ENCODE assay signal across 24 cellular contexts in the genomic region with DNA sequence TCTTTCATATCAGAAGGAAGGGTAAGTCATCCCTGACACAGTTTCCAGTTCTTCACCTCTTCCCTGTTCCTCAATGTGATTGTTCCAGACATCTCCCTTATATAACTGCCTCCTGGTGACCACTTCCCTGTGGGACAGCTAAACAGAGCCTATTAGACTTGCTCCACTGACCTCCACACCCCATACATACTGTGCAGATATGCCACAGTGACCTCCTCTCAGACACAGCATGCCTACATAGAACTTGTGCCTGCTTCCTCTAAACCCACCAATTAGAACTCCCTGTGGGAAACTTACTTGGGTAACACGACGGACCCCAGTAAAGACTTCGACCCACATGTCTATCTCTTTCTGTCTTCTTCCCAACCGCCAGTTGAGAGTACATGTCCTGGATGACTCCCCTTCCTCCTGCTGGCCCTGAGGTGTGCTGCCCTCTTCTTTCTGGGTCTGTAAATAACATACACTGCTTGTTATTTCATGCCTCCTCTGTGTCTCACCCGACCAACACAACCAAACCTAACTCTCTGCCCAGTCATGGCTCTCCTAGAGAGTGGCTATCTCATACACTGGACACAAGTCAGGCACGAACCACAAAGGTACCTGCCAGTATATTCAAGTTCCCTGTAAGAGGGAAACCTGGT. TPM values are rescaled to one million over a fixed set of nuclear protein-coding genes. Genes with fewer than 3 reads are reported as not detected.
DNase-seq lines count a peak whose midpoint lies in the region; ATAC-seq, FAIRE-seq and TF ChIP-seq lines count a peak whose summit lies in the region.
"Had no signal": no experiment of that assay in that cellular context is flagged by ENCODE, and none has a peak within 500 bp of the region (broad histone marks: within the 10 kb centered on the region; RNA-seq: fewer than 3 reads in every experiment).

No MANE protein-coding gene starts in this region.

- H3K18ac ChIP-seq in H1 (ENCODE audit: extremely low read depth, low read length) = no peak overlapping the region

- peaks cover 49% of the 10 kb centered on the region for H3K4me1 Mint-ChIP-seq in activated naive CD8-positive, alpha-beta T cell treated with anti-CD3 and anti-CD28 coated beads, Interleukin-2, amount 10 ng/mL, durations not matched to agents 7 days and 5 days
- peaks cover 8% of the 10 kb centered on the region for H3K4me1 Mint-ChIP-seq in activated naive CD8-positive, alpha-beta T cell treated with anti-CD3 and anti-CD28 coated beads, Interleukin-2, amount 50 U/mL, for 24 hours
- H3K4me1 Mint-ChIP-seq in activated CD8-positive, alpha-beta T cell treated with anti-CD3 and anti-CD28 coated beads, Interleukin-2, amount 10 ng/mL, durations not matched to agents 7 days and 5 days (ENCODE audit: low read depth) = peaks cover 56% of the 10 kb centered on the region
- H3K4me1 Mint-ChIP-seq in stimulated activated memory B cell treated with anti-CD40 and anti-IgM and Interleukin-4, amounts not matched to agents 10 μg/mL and 1 μg/mL and 100 μg/mL, for 72 hours = no peaks in the 10 kb centered on the region
- H3K4me1 Mint-ChIP-seq: CD14-positive monocyte had no signal

- DNase-seq in activated naive CD8-positive, alpha-beta T cell treated with anti-CD3 and anti-CD28 coated beads, Interleukin-2, amount 10 ng/mL, durations not matched to agents 7 days and 5 days = no peak
- DNase-seq in activated naive CD8-positive, alpha-beta T cell treated with anti-CD3 and anti-CD28 coated beads, Interleukin-2, amount 50 U/mL, for 24 hours = no peak
- no peak for DNase-seq in activated CD8-positive, alpha-beta T cell treated with anti-CD3 and anti-CD28 coated beads, Interleukin-2, amount 10 ng/mL, durations not matched to agents 7 days and 5 days
- no peak for DNase-seq in H1 (ENCODE audit: low read depth in 1 of 2, low spot score in 2 of 2)
- DNase-seq in upper lobe of right lung = no peak
- no peak for DNase-seq in ureter (ENCODE audit: low spot score)
- DNase-seq: 8988T; Calu3; CD4-positive, alpha-beta memory T cell; DMS 273 treated with DMSO at 0.1 percent for 48 hours; DMS53; DND-41; EL; GOT3; H9 had no signal

- no peaks in the 10 kb centered on the region for H4K20me1 ChIP-seq in H1 (replicated peaks in 1 of 2; ENCODE audit: control insufficient read depth in 1 of 2, insufficient read depth in 2 of 2, low read length in 2 of 2)
- H4K20me1 ChIP-seq: BLaER1 had no signal

- H4K91ac ChIP-seq in H1 (replicated peaks; ENCODE audit: insufficient read length, low read length) = no peak overlapping the region

- CTCF ChIA-PET in activated CD8-positive, alpha-beta T cell treated with anti-CD3 and anti-CD28 coated beads, Interleukin-2, amount 10 ng/mL, durations not matched to agents 7 days and 5 days (lab: Charles Lee) = no interaction called here
- CTCF ChIA-PET in H1 (lab: Charles Lee; ENCODE audit: partially characterized antibody) = interaction anchor here (0.6 kb wide), 1 partner anchor 92 kb away, joined by 3 read pairs; no protein-coding TSS in a partner anchor

- H2BK12ac ChIP-seq in H1 (ENCODE audit: low read depth, low read length) = no peak overlapping the region

- no peak overlapping the region for H2AK5ac ChIP-seq in H1 (ENCODE audit: low read depth, low read length)

- H2BK15ac ChIP-seq in H1 (ENCODE audit: low read length) = peak overlapping the region; percentile 19; the same call in 1 of the 2 replicates

- peaks cover 5% of the 10 kb centered on the region for H3K27me3 Mint-ChIP-seq in activated naive CD8-positive, alpha-beta T cell treated with anti-CD3 and anti-CD28 coated beads, Interleukin-2, amount 10 ng/mL, durations not matched to agents 7 days and 5 days
- peaks cover 2% of the 10 kb centered on the region for H3K27me3 Mint-ChIP-seq in activated naive CD8-positive, alpha-beta T cell treated with anti-CD3 and anti-CD28 coated beads, Interleukin-2, amount 50 U/mL, for 24 hours
- H3K27me3 Mint-ChIP-seq in activated CD8-positive, alpha-beta T cell treated with anti-CD3 and anti-CD28 coated beads, Interleukin-2, amount 10 ng/mL, durations not matched to agents 7 days and 5 days (ENCODE audit: low read depth) = peaks cover 2% of the 10 kb centered on the region
- H3K27me3 Mint-ChIP-seq in stimulated activated memory B cell treated with anti-CD40 and anti-IgM and Interleukin-4, amounts not matched to agents 10 μg/mL and 1 μg/mL and 100 μg/mL, for 72 hours = peaks cover 37% of the 10 kb centered on the region

- H3K4me3 ChIP-seq in H1 (ENCODE audit: extremely low read depth in 1 of 4, insufficient read depth in 2 of 4, low read depth in 3 of 4, low read length in 4 of 4) (no peak overlapping the region), upper lobe of right lung (no peak overlapping the region)
- H3K4me3 ChIP-seq: BLaER1, GM12878 had no signal

- H3K4me1 ChIP-seq in H1 (replicated peaks in 1 of 4; ENCODE audit: control insufficient read depth in 3 of 4, insufficient read depth in 4 of 4, low read length in 3 of 4) = peaks cover 0 to 5% (median 1%) of the 10 kb centered on the region in 4 experiments; a peak in 2 of 7 replicates
- no peaks in the 10 kb centered on the region for H3K4me1 ChIP-seq in upper lobe of right lung
- H3K4me1 ChIP-seq: BLaER1 had no signal

- H3K79me1 ChIP-seq in H1 (ENCODE audit: low read depth, low read length) = no peaks in the 10 kb centered on the region

- TF ChIP-seq POLR2A in H1 (IDR thresholded peaks at IDR 0.05; ENCODE audit: control extremely low read depth in 1 of 2, low read depth in 2 of 2, low read length in 2 of 2) = no peak

- H3K27ac Mint-ChIP-seq in activated naive CD8-positive, alpha-beta T cell treated with anti-CD3 and anti-CD28 coated beads, Interleukin-2, amount 10 ng/mL, durations not matched to agents 7 days and 5 days = peak overlapping the region; percentile 71
- no peak overlapping the region for H3K27ac Mint-ChIP-seq in activated naive CD8-positive, alpha-beta T cell treated with anti-CD3 and anti-CD28 coated beads, Interleukin-2, amount 50 U/mL, for 24 hours
- peak overlapping the region; percentile 41 for H3K27ac Mint-ChIP-seq in activated CD8-positive, alpha-beta T cell treated with anti-CD3 and anti-CD28 coated beads, Interleukin-2, amount 10 ng/mL, durations not matched to agents 7 days and 5 days
- H3K27ac Mint-ChIP-seq in stimulated activated memory B cell treated with anti-CD40 and anti-IgM and Interleukin-4, amounts not matched to agents 10 μg/mL and 1 μg/mL and 100 μg/mL, for 72 hours = no peak overlapping the region
- H3K27ac Mint-ChIP-seq: CD4-positive, alpha-beta memory T cell had no signal

- no peak for FAIRE-seq in H1 (lab: Jason Lieb, UNC)
- FAIRE-seq: GM12878 had no signal

- H3K79me2 ChIP-seq in H1 (ENCODE audit: control insufficient read depth in 1 of 2, insufficient read depth in 2 of 2, low read length in 2 of 2) = no peaks in the 10 kb centered on the region

- H3K36me3 ChIP-seq in H1 (ENCODE audit: control insufficient read depth in 2 of 4, insufficient read depth in 4 of 4, low read length in 3 of 4) (no peaks in the 10 kb centered on the region), upper lobe of right lung (no peaks in the 10 kb centered on the region)
- H3K36me3 ChIP-seq: BLaER1 had no signal

- H3K36me3 Mint-ChIP-seq in activated naive CD8-positive, alpha-beta T cell treated with anti-CD3 and anti-CD28 coated beads, Interleukin-2, amount 10 ng/mL, durations not matched to agents 7 days and 5 days = peaks cover 4% of the 10 kb centered on the region
- no peaks in the 10 kb centered on the region for H3K36me3 Mint-ChIP-seq in activated naive CD8-positive, alpha-beta T cell treated with anti-CD3 and anti-CD28 coated beads, Interleukin-2, amount 50 U/mL, for 24 hours (ENCODE audit: low read depth)
- H3K36me3 Mint-ChIP-seq in activated CD8-positive, alpha-beta T cell treated with anti-CD3 and anti-CD28 coated beads, Interleukin-2, amount 10 ng/mL, durations not matched to agents 7 days and 5 days (ENCODE audit: low read depth) = peaks cover 6% of the 10 kb centered on the region
- no peaks in the 10 kb centered on the region for H3K36me3 Mint-ChIP-seq in stimulated activated memory B cell treated with anti-CD40 and anti-IgM and Interleukin-4, amounts not matched to agents 10 μg/mL and 1 μg/mL and 100 μg/mL, for 72 hours
- H3K36me3 Mint-ChIP-seq: CD14-positive monocyte; CD4-positive, alpha-beta memory T cell had no signal

- ATAC-seq in activated naive CD8-positive, alpha-beta T cell treated with anti-CD3 and anti-CD28 coated beads, Interleukin-2, amount 10 ng/mL, durations not matched to agents 7 days and 5 days (ENCODE audit: low read depth) = peak; percentile 21
- ATAC-seq in activated naive CD8-positive, alpha-beta T cell treated with anti-CD3 and anti-CD28 coated beads, Interleukin-2, amount 50 U/mL, for 24 hours = no peak
- no peak for ATAC-seq in activated CD8-positive, alpha-beta T cell treated with anti-CD3 and anti-CD28 coated beads, Interleukin-2, amount 10 ng/mL, durations not matched to agents 7 days and 5 days
- peak; percentile 53 for ATAC-seq in stimulated activated memory B cell treated with anti-CD40 and anti-IgM and Interleukin-4, amounts not matched to agents 10 μg/mL and 1 μg/mL and 100 μg/mL, for 72 hours
- ATAC-seq in upper lobe of right lung = no peak
- ATAC-seq in HG03095 (IDR thresholded peaks at IDR 0.05; ENCODE audit: unreplicated experiment) = no peak
- ATAC-seq: GM12878 had no signal

- H3K27ac ChIP-seq in H1 (ENCODE audit: low read depth, low read length) (no peak overlapping the region), upper lobe of right lung (no peak overlapping the region)
- H3K27ac ChIP-seq: BLaER1, HL-60 had no signal

- H3K23ac ChIP-seq in H1 (ENCODE audit: insufficient read length) = no peak overlapping the region

- H3K4me3 Mint-ChIP-seq in activated naive CD8-positive, alpha-beta T cell treated with anti-CD3 and anti-CD28 coated beads, Interleukin-2, amount 10 ng/mL, durations not matched to agents 7 days and 5 days = peak overlapping the region; percentile 34
- no peak overlapping the region for H3K4me3 Mint-ChIP-seq in activated naive CD8-positive, alpha-beta T cell treated with anti-CD3 and anti-CD28 coated beads, Interleukin-2, amount 50 U/mL, for 24 hours
- no peak overlapping the region for H3K4me3 Mint-ChIP-seq in activated CD8-positive, alpha-beta T cell treated with anti-CD3 and anti-CD28 coated beads, Interleukin-2, amount 10 ng/mL, durations not matched to agents 7 days and 5 days
- no peak overlapping the region for H3K4me3 Mint-ChIP-seq in stimulated activated memory B cell treated with anti-CD40 and anti-IgM and Interleukin-4, amounts not matched to agents 10 μg/mL and 1 μg/mL and 100 μg/mL, for 72 hours
- H3K4me3 Mint-ChIP-seq: CD14-positive monocyte; CD4-positive, alpha-beta memory T cell; H9 had no signal

- no peak overlapping the region for H4K5ac ChIP-seq in H1 (ENCODE audit: insufficient read length, low read depth, low read length)

- H3K14ac ChIP-seq in H1 (ENCODE audit: insufficient read length) = no peak overlapping the region

- no peaks in the 10 kb centered on the region; the same call in 1 of the 2 replicates for H3K23me2 ChIP-seq in H1 (ENCODE audit: low read depth, low read length)

- H3K4ac ChIP-seq in H1 (replicated peaks; ENCODE audit: insufficient read length, low read depth, low read length) = no peak overlapping the region

- H3K9me3 ChIP-seq in H1 (ENCODE audit: insufficient read depth in 2 of 2, low read depth in 1 of 2, low read length in 1 of 2) (no peaks in the 10 kb centered on the region), upper lobe of right lung (no peaks in the 10 kb centered on the region)
- H3K9me3 ChIP-seq: BLaER1 had no signal

- H4K8ac ChIP-seq in H1 (ENCODE audit: extremely low read depth, insufficient read depth, low read length) = no peak overlapping the region

- no peak for TF ChIP-seq EP300 in H1 (IDR thresholded peaks at IDR 0.05; ENCODE audit: borderline replicate concordance in 1 of 2, low read depth in 2 of 2, low read length in 2 of 2)

- H2BK120ac ChIP-seq in H1 (replicated peaks; ENCODE audit: low read depth, low read length) = peak overlapping the region; percentile 84

- H2AFZ ChIP-seq in H1 (ENCODE audit: low read length) = no peak overlapping the region

- intact Hi-C loops in upper lobe of right lung (cut with DNase I) = no loop called here

- 87% methylated on average over 6 of the region's 6 CpGs; no CpG with 5 or more reads in 1 of the 2 experiments for WGBS in H1 (ENCODE audit: extremely low coverage in 1 of 2, insufficient coverage in 1 of 2, insufficient read length in 1 of 2, insufficient replicate concordance in 2 of 2, low coverage in 1 of 2, low lambda C conversion rate in 2 of 2, missing lambda C conversion rate in 1 of 2), 2 experiments

- no peak overlapping the region for H2BK20ac ChIP-seq in H1 (ENCODE audit: low read length)

- H3K4me2 ChIP-seq in H1 (ENCODE audit: insufficient read depth in 1 of 2, low read depth in 2 of 2, low read length in 2 of 2) = no peak overlapping the region
- H3K4me2 ChIP-seq: BLaER1 had no signal

- no peak for TF ChIP-seq CTCF in H1 (IDR thresholded peaks at IDR 0.05; ENCODE audit: control extremely low read depth in 1 of 3, insufficient read depth in 1 of 3, low read depth in 1 of 3, low read length in 3 of 3)
- TF ChIP-seq CTCF in upper lobe of right lung (IDR thresholded peaks at IDR 0.05) = no peak

- no peak overlapping the region; a peak in 1 of 7 replicates for H3K9ac ChIP-seq in H1 (replicated peaks in 1 of 4; ENCODE audit: extremely low read depth in 1 of 4, low read depth in 3 of 4, low read length in 3 of 4)
- H3K9ac ChIP-seq: BLaER1 had no signal

- no peak overlapping the region for H2BK5ac ChIP-seq in H1 (ENCODE audit: low read depth, low read length)

- peaks cover under 1% of the 10 kb centered on the region for H3K9me3 Mint-ChIP-seq in activated naive CD8-positive, alpha-beta T cell treated with anti-CD3 and anti-CD28 coated beads, Interleukin-2, amount 10 ng/mL, durations not matched to agents 7 days and 5 days
- no peaks in the 10 kb centered on the region for H3K9me3 Mint-ChIP-seq in activated naive CD8-positive, alpha-beta T cell treated with anti-CD3 and anti-CD28 coated beads, Interleukin-2, amount 50 U/mL, for 24 hours
- H3K9me3 Mint-ChIP-seq in activated CD8-positive, alpha-beta T cell treated with anti-CD3 and anti-CD28 coated beads, Interleukin-2, amount 10 ng/mL, durations not matched to agents 7 days and 5 days (ENCODE audit: insufficient read depth) = peaks cover 7% of the 10 kb centered on the region
- no peaks in the 10 kb centered on the region for H3K9me3 Mint-ChIP-seq in stimulated activated memory B cell treated with anti-CD40 and anti-IgM and Interleukin-4, amounts not matched to agents 10 μg/mL and 1 μg/mL and 100 μg/mL, for 72 hours
- H3K9me3 Mint-ChIP-seq: H9 had no signal

- TF ChIP-seq RAD21 in H1 (IDR thresholded peaks at IDR 0.05 in 1 of 2, conservative IDR thresholded peaks at IDR 0.05 in 1 of 2; ENCODE audit: low read depth in 2 of 2, low read length in 2 of 2) = peak in 1 of 2 experiments; percentile 6; a peak in 1 of 4 replicates

- no peak overlapping the region for H3K56ac ChIP-seq in H1 (replicated peaks; ENCODE audit: insufficient read length, low read depth, low read length)

- POLR2A ChIA-PET in activated naive CD8-positive, alpha-beta T cell treated with anti-CD3 and anti-CD28 coated beads, Interleukin-2, amount 10 ng/mL, durations not matched to agents 7 days and 5 days (lab: Charles Lee) = interaction anchor here (0.9 to 1.0 kb wide), 2 partner anchors 26 to 53 kb away, joined by 3 to 5 read pairs; partner anchors contain the start of gene IGSF11
- POLR2A ChIA-PET in activated CD8-positive, alpha-beta T cell treated with anti-CD3 and anti-CD28 coated beads, Interleukin-2, amount 10 ng/mL, durations not matched to agents 7 days and 5 days (lab: Charles Lee) = interaction anchor here (1.0 kb wide), 1 partner anchor 26 kb away, joined by 4 read pairs; no protein-coding TSS in a partner anchor
- POLR2A ChIA-PET in H1 (lab: Charles Lee; ENCODE audit: partially characterized antibody) = no interaction called here

- H3K27me3 ChIP-seq in H1 (replicated peaks in 1 of 4; ENCODE audit: control insufficient read depth in 3 of 4, extremely low read depth in 1 of 4, insufficient read depth in 3 of 4, low read length in 3 of 4) (no peaks in the 10 kb centered on the region), upper lobe of right lung (no peaks in the 10 kb centered on the region)
- H3K27me3 ChIP-seq: BLaER1 had no signal

RNA-seq across cellular contexts. Expression of gene IGSF11, which starts 53.0 kb away (rescaled TPM):
- 1 to 10 TPM; 1.9 to 2.4 TPM for total RNA-seq in activated naive CD8-positive, alpha-beta T cell treated with anti-CD3 and anti-CD28 coated beads, Interleukin-2, amount 10 ng/mL, durations not matched to agents 7 days and 5 days
- total RNA-seq in activated CD8-positive, alpha-beta T cell treated with anti-CD3 and anti-CD28 coated beads, Interleukin-2, amount 10 ng/mL, durations not matched to agents 7 days and 5 days = 1 to 10 TPM; 2.0 to 2.5 TPM
- 1.1 and 1.6 TPM in 2 replicates for total RNA-seq in H1 (2021; fragmentation: NEBNext Ultra II Directional; extraction: Animal tissue kit (Norgen Biotek cat#: 25700))
- polyA plus RNA-seq in H1 (2011; rRNA removed) = 3.8 and 4.1 TPM in 2 replicates
- polyA plus RNA-seq in H1 (2011; cell fraction: cytosol; rRNA removed) = 3.1 TPM
- 5.3 TPM for polyA plus RNA-seq in H1 (2011; cell fraction: nucleus; rRNA removed)
- polyA plus RNA-seq in H1 (2012, experiment 1 of 2) = 1.3 to 1.9 TPM (median 1.5 TPM) in 4 replicates
- polyA plus RNA-seq in H1 (2012, experiment 2 of 2) = 0.73 TPM
- polyA plus RNA-seq in H1 (2013, experiment 1 of 2) = 0.95 TPM
- polyA plus RNA-seq in H1 (2013, experiment 2 of 2) = 0.96 TPM
- polyA minus RNA-seq in H1 (2011; rRNA and poly(A)+ RNA removed) = 7.6 and 9.1 TPM in 2 replicates
- polyA minus RNA-seq in H1 (2011; cell fraction: cytosol; rRNA and poly(A)+ RNA removed) = 2.6 TPM
- polyA minus RNA-seq in H1 (2011; cell fraction: nucleus; rRNA and poly(A)+ RNA removed) = 8.9 TPM
- total RNA-seq in upper lobe of right lung (0.46 TPM), ureter (2.0 TPM)
- total RNA-seq: A673, G401, GM12878, HT1080 had no signal
- polyA plus RNA-seq: CD14-positive monocyte; CD4-positive, alpha-beta memory T cell had no signal

Comparison
In these comparisons a context has a peak if more than half of its experiments do, and no peak if none do; other contexts are left out.
1. ATAC-seq: peak in activated naive CD8-positive, alpha-beta T cell treated with anti-CD3 and anti-CD28 coated beads, Interleukin-2, amount 10 ng/mL, durations not matched to agents 7 days and 5 days (single experiment) and stimulated activated memory B cell treated with anti-CD40 and anti-IgM and Interleukin-4, amounts not matched to agents 10 μg/mL and 1 μg/mL and 100 μg/mL, for 72 hours (single experiment); none in activated naive CD8-positive, alpha-beta T cell treated with anti-CD3 and anti-CD28 coated beads, Interleukin-2, amount 50 U/mL, for 24 hours (single experiment), activated CD8-positive, alpha-beta T cell treated with anti-CD3 and anti-CD28 coated beads, Interleukin-2, amount 10 ng/mL, durations not matched to agents 7 days and 5 days (single experiment), upper lobe of right lung (single experiment) and HG03095 (single experiment).
2. H3K27ac Mint-ChIP-seq: peak in activated naive CD8-positive, alpha-beta T cell treated with anti-CD3 and anti-CD28 coated beads, Interleukin-2, amount 10 ng/mL, durations not matched to agents 7 days and 5 days (single experiment) and activated CD8-positive, alpha-beta T cell treated with anti-CD3 and anti-CD28 coated beads, Interleukin-2, amount 10 ng/mL, durations not matched to agents 7 days and 5 days (single experiment); none in activated naive CD8-positive, alpha-beta T cell treated with anti-CD3 and anti-CD28 coated beads, Interleukin-2, amount 50 U/mL, for 24 hours (single experiment) and stimulated activated memory B cell treated with anti-CD40 and anti-IgM and Interleukin-4, amounts not matched to agents 10 μg/mL and 1 μg/mL and 100 μg/mL, for 72 hours (single experiment).